ENCODE assay signal across 9 cellular contexts in the genomic region with DNA sequence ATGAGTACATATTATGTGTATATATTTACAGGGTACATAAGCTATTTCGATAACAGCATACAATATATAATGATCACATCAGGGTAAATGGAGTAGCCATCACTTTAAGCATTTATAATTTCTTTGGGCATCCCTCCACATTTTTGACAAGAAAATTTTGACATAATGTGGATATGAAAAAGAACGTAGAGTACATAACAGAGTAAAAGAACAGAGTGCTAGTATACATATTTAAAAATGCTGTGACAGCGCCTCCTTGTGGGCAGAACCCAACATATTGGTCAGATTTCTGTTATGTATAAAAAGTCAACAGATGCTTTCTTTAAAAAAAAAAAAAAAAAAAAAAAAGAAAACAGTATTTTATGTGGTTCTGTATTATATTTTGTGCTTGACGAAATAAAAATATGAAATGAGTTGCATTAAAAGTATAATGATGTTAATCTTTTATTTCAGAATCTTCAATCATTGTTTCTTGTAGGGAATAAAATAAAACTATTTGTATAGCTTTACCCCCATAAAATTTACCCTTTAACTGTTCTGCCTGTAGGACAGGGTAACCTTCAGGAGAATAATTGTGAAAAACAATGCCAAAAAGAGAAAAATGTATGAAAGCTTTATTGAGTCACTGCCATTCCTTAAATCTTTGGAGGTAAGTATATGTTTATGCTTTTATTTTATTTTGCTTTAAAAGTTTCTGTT. TPM values are rescaled to one million over a fixed set of nuclear protein-coding genes. Genes with fewer than 3 reads are reported as not detected.
DNase-seq lines count a peak whose midpoint lies in the region; ATAC-seq and FAIRE-seq lines count a peak whose summit lies in the region.
"Had no signal": no experiment of that assay in that cellular context is flagged by ENCODE, and none has a peak within 500 bp of the region (broad histone marks: within the 10 kb centered on the region; RNA-seq: fewer than 3 reads in every experiment).

No MANE protein-coding gene starts in this region.

- ATAC-seq in activated naive CD4-positive, alpha-beta T cell treated with anti-CD3 and anti-CD28 coated beads, Interleukin-2, amount 50 U/mL, for 72 hours, result peak; percentile 63 to 67
- ATAC-seq in left cardiac atrium, result peak; percentile 50 to 72
- ATAC-seq in GM19023 (IDR thresholded peaks at IDR 0.05; ENCODE audit: unreplicated experiment), result no peak
- no peak for ATAC-seq in GM18909 (IDR thresholded peaks at IDR 0.05; ENCODE audit: poor library complexity, unreplicated experiment)

- no peaks in the 10 kb centered on the region for H3K36me3 Mint-ChIP-seq in activated naive CD4-positive, alpha-beta T cell treated with anti-CD3 and anti-CD28 coated beads, Interleukin-2, amount 50 U/mL, for 72 hours

- H3K9me3 Mint-ChIP-seq in activated naive CD4-positive, alpha-beta T cell treated with anti-CD3 and anti-CD28 coated beads, Interleukin-2, amount 50 U/mL, for 72 hours, result no peaks in the 10 kb centered on the region
- H3K9me3 Mint-ChIP-seq: T-helper 1 cell treated with Interleukin-12 subunit alpha and Interleukin-12 subunit beta and Interleukin-4 antibody, amounts not matched to agents 30 μg/mL and 1 μg/mL, for 36 hours had no signal

- intact Hi-C loops in left cardiac atrium (cut with DNase I), result loop anchor here (1.0 to 10.0 kb wide), 2 partner anchors 203 to 356 kb away; no protein-coding TSS in a partner anchor

- no peak overlapping the region for H3K27ac ChIP-seq in small intestine (ENCODE audit: low read depth in 1 of 2, low read length in 1 of 2)

- DNase-seq in DMS79 treated with DMSO at 0.1 percent for 48 hours (lab: John Stamatoyannopoulos, UW) (peak; percentile 56), MV-4-11 (lab: John Stamatoyannopoulos, UW) (peak; percentile 62), SKM-1 (lab: John Stamatoyannopoulos, UW; ENCODE audit: unreplicated experiment) (peak; percentile 54), left cardiac atrium (peak; percentile 79), small intestine (peak; percentile 63)
- peak in 1 of 2 donors; percentile 69 for DNase-seq in activated naive CD4-positive, alpha-beta T cell treated with anti-CD3 and anti-CD28 coated beads, Interleukin-2, amount 50 U/mL, for 72 hours (ENCODE audit: low spot score in 2 of 2)

- H3K4me3 ChIP-seq in small intestine (ENCODE audit: low read depth in 1 of 2, low read length in 2 of 2), result no peak overlapping the region

- H3K36me3 ChIP-seq in small intestine (ENCODE audit: control insufficient read depth in 2 of 2, insufficient read depth in 2 of 2, low read length in 2 of 2), result no peaks in the 10 kb centered on the region

- FAIRE-seq in small intestine (lab: Jason Lieb, UNC), result peak; percentile 33

- 22 to 24% (median 23%) methylated on average over 4 of the region's 4 CpGs for WGBS in small intestine, 3 donors

- H3K27ac Mint-ChIP-seq in activated naive CD4-positive, alpha-beta T cell treated with anti-CD3 and anti-CD28 coated beads, Interleukin-2, amount 50 U/mL, for 72 hours, result no peak overlapping the region
- H3K27ac Mint-ChIP-seq: T-helper 1 cell treated with Interleukin-12 subunit alpha and Interleukin-12 subunit beta and Interleukin-4 antibody, amounts not matched to agents 30 μg/mL and 1 μg/mL, for 36 hours had no signal

- H3K4me1 ChIP-seq in small intestine (ENCODE audit: control insufficient read depth in 2 of 2, insufficient read depth in 1 of 2, low read depth in 1 of 2, low read length in 1 of 2), result no peaks in the 10 kb centered on the region

- H3K9me3 ChIP-seq in small intestine (ENCODE audit: control insufficient read depth, low read depth), result no peaks in the 10 kb centered on the region

- H3K27me3 ChIP-seq in small intestine (ENCODE audit: control insufficient read depth in 2 of 2, insufficient read depth in 2 of 2, low read length in 2 of 2), result no peaks in the 10 kb centered on the region

RNA-seq across cellular contexts. Expression of a gene that starts 18.3 kb away (rescaled TPM):
- total RNA-seq in activated naive CD4-positive, alpha-beta T cell treated with anti-CD3 and anti-CD28 coated beads, Interleukin-2, amount 50 U/mL, for 72 hours, result 10 to 100 TPM; 26.8 to 73.9 TPM
- total RNA-seq in left cardiac atrium, result 10 to 100 TPM; 31.7 to 58.8 TPM
- polyA plus RNA-seq in small intestine, result 10 to 100 TPM; 25.1 to 38.6 (median 34.7) TPM

Comparison
In these comparisons a context has a peak if more than half of its experiments do, and no peak if none do; other contexts are left out.
1. ATAC-seq: peak in activated naive CD4-positive, alpha-beta T cell treated with anti-CD3 and anti-CD28 coated beads, Interleukin-2, amount 50 U/mL, for 72 hours (2 of 2) and left cardiac atrium (2 of 2); none in GM19023 (single experiment) and GM18909 (single experiment).